ENCODE assay signal across 1 cellular context in the genomic region with DNA sequence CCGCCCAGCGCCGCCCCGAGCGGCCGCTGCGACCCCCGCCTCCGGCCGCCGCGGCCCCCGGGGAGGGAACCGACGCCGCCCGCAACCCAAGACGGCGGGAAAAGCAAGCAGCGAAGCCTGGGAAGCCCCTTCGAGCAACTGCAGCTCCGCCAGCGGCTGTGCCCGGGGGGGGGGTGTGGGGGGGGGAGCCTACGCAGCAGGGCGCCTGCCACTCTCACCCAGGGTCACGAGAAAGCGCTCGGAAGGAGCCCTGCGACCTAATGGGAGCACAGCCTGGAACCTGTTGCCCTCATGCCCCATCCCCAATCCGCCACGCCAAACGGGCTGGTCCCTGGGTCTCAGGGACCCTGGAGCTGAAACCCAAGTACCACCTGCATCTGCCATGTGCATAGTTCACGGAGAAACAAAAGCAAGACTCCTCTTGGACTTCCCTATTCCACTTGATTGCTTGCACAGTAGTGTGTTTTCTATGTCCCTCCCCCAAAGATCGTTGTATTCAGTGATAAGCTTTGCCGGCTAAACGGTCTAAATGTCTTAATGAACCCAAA.
TF ChIP-seq lines count a peak whose summit lies in the region.

No MANE protein-coding gene starts in this region.

TF ChIP-seq in HepG2, 621 proteins besides CTCF, POLR2A, EP300 and RAD21:
- TF ChIP-seq ZNF350 (CRISPR knock-in tag; IDR thresholded peaks at IDR 0.05; ENCODE audit: borderline replicate concordance, low read depth), result no peak
- TF ChIP-seq HOXA5 (CRISPR knock-in tag; IDR thresholded peaks at IDR 0.05), result no peak
- no peak for TF ChIP-seq GMEB2 (CRISPR knock-in tag; IDR thresholded peaks at IDR 0.05; ENCODE audit: low read depth)
- no peak for TF ChIP-seq ZNF770 (CRISPR knock-in tag; IDR thresholded peaks at IDR 0.05)
- no peak for TF ChIP-seq THAP9 (CRISPR knock-in tag; IDR thresholded peaks at IDR 0.05; ENCODE audit: borderline replicate concordance)
- no peak for TF ChIP-seq SMARCE1 (IDR thresholded peaks at IDR 0.05; ENCODE audit: borderline replicate concordance)
- TF ChIP-seq NCOA2 (CRISPR knock-in tag; IDR thresholded peaks at IDR 0.05), result no peak
- TF ChIP-seq DNMT1 (CRISPR knock-in tag; IDR thresholded peaks at IDR 0.05), result no peak
- no peak for TF ChIP-seq ZEB1 (IDR thresholded peaks at IDR 0.05; ENCODE audit: insufficient replicate concordance, low read depth)
- no peak for TF ChIP-seq PHF8 (CRISPR knock-in tag; IDR thresholded peaks at IDR 0.05)
- TF ChIP-seq NONO (IDR thresholded peaks at IDR 0.05), result no peak
- TF ChIP-seq NONO (CRISPR knock-in tag; conservative IDR thresholded peaks at IDR 0.05), result no peak
- TF ChIP-seq ZNF556 (CRISPR knock-in tag; IDR thresholded peaks at IDR 0.05; ENCODE audit: borderline replicate concordance), result no peak
- no peak for TF ChIP-seq TRAFD1 (CRISPR knock-in tag; IDR thresholded peaks at IDR 0.05; ENCODE audit: borderline replicate concordance)
- TF ChIP-seq HNF4G (IDR thresholded peaks at IDR 0.05; ENCODE audit: borderline replicate concordance, low read depth, low read length), result no peak
- TF ChIP-seq HNF4G (CRISPR knock-in tag; IDR thresholded peaks at IDR 0.05; ENCODE audit: borderline replicate concordance, low read depth), result no peak
TF ChIP-seq in HepG2: peak in this region for 0.
